Comparison of ENCODE assay signal across 31 cellular contexts in the genomic region with DNA sequence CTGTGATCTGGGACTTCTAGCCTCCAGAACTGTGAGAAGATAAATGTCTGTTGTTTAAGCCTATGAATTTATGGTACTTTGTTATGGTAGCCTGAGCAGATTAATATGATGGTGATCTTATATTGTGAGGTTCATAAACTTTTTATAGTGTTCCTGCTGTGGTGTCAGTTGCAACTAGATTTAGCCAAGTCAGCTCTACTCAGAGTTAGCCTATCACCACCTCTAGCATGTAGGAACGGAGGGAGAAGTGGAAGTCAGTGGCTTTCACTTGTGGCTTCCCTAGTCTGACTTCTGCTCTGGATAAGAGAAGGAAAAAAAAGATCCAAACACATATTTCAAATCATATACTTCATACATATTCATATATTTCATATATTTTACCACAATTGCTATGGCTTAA. TPM values are rescaled to one million over a fixed set of nuclear protein-coding genes. Genes with fewer than 3 reads are reported as not detected.
DNase-seq lines count a peak whose midpoint lies in the region; ATAC-seq and TF ChIP-seq lines count a peak whose summit lies in the region.
"Had no signal": no experiment of that assay in that cellular context is flagged by ENCODE, and none has a peak within 500 bp of the region (broad histone marks: within the 10 kb centered on the region; RNA-seq: fewer than 3 reads in every experiment).

No MANE protein-coding gene starts in this region.

- no peaks in the 10 kb centered on the region for H4K20me1 ChIP-seq in PC-3 (ENCODE audit: low read length)

- no peaks in the 10 kb centered on the region for H3K27me3 Mint-ChIP-seq in activated CD4-positive, alpha-beta T cell treated with anti-CD3 and anti-CD28 coated beads, Interleukin-2, amount 10 ng/mL, durations not matched to agents 24 days and 14 days
- no peaks in the 10 kb centered on the region for H3K27me3 Mint-ChIP-seq in activated CD8-positive, alpha-beta T cell treated with anti-CD3 and anti-CD28 coated beads for 36 hours
- H3K27me3 Mint-ChIP-seq: stimulated activated naive B cell treated with anti-CD40 and anti-IgM and Interleukin-4, amounts not matched to agents 10 μg/mL and 1 μg/mL and 100 μg/mL, for 72 hours had no signal

- H3K79me2 ChIP-seq in PC-3 (ENCODE audit: low read length), result peaks cover 47% of the 10 kb centered on the region

- no peak overlapping the region for H3K9ac ChIP-seq in PC-3 (ENCODE audit: low read length)
- H3K9ac ChIP-seq: GM23248 had no signal

- no peaks in the 10 kb centered on the region for H3K9me3 ChIP-seq in PC-3 (ENCODE audit: low read length)
- H3K9me3 ChIP-seq: BE2C, body of pancreas, heart left ventricle, psoas muscle, SJSA1, testis had no signal

- BruUV-seq in PC-3 (replicated peaks; lab: Mats Ljungman, UMichigan), result no TSS peak

- no peaks in the 10 kb centered on the region for H3K27me3 ChIP-seq in PC-3 (ENCODE audit: low read length)
- H3K27me3 ChIP-seq: BE2C, body of pancreas, heart left ventricle, SJSA1, testis had no signal

- no peak overlapping the region for H3K4me3 Mint-ChIP-seq in activated CD4-positive, alpha-beta T cell treated with anti-CD3 and anti-CD28 coated beads, Interleukin-2, amount 10 ng/mL, durations not matched to agents 24 days and 14 days
- H3K4me3 Mint-ChIP-seq in activated CD8-positive, alpha-beta T cell treated with anti-CD3 and anti-CD28 coated beads for 36 hours, result no peak overlapping the region
- H3K4me3 Mint-ChIP-seq: stimulated activated naive B cell treated with anti-CD40 and anti-IgM and Interleukin-4, amounts not matched to agents 10 μg/mL and 1 μg/mL and 100 μg/mL, for 72 hours; T-helper 1 cell treated with Interleukin-12 subunit alpha and Interleukin-12 subunit beta and Interleukin-4 antibody, amounts not matched to agents 30 μg/mL and 1 μg/mL, for 36 hours; WTC11 had no signal

- peaks cover 1% of the 10 kb centered on the region for H3K4me1 ChIP-seq in PC-3 (ENCODE audit: insufficient read depth, low read length)
- H3K4me1 ChIP-seq: BE2C, psoas muscle, testis had no signal

- peaks cover 37% of the 10 kb centered on the region for H3K4me1 Mint-ChIP-seq in activated CD4-positive, alpha-beta T cell treated with anti-CD3 and anti-CD28 coated beads, Interleukin-2, amount 10 ng/mL, durations not matched to agents 24 days and 14 days
- peaks cover 35% of the 10 kb centered on the region for H3K4me1 Mint-ChIP-seq in activated CD8-positive, alpha-beta T cell treated with anti-CD3 and anti-CD28 coated beads for 36 hours (ENCODE audit: low read depth)

- DNase-seq in activated CD4-positive, alpha-beta T cell treated with anti-CD3 and anti-CD28 coated beads, Interleukin-2, amount 10 ng/mL, durations not matched to agents 24 days and 14 days, result no peak
- no peak for DNase-seq in activated CD4-positive, alpha-beta T cell treated with anti-CD3 and anti-CD28 coated beads for 4 hours
- DNase-seq in PC-3 (no peak), left colon (no peak), HCEC 1CT (no peak), HuH-7.5 (ENCODE audit: low spot score) (no peak), AG08395 (ENCODE audit: low spot score) (no peak)
- DNase-seq in activated CD8-positive, alpha-beta T cell treated with anti-CD3 and anti-CD28 coated beads for 36 hours, result no peak
- DNase-seq: 8988T; activated CD4-positive, alpha-beta T cell treated with anti-CD3 and anti-CD28 coated beads, Interleukin-2, amount 50 U/mL, for 48 hours; activated gamma-delta T cell; BE2C; COR-L47; DMS79 treated with DMSO at 0.1 percent for 48 hours; GM23248; heart left ventricle; NCI-H1092 treated with DMSO at 0.1 percent for 48 hours; NCI-H2029 treated with DMSO at 0.1 percent for 48 hours; NCI-H345; NCI-H774; PC-9; psoas muscle; small intestine; stimulated activated CD4-positive, alpha-beta T cell treated with anti-CD3 and anti-CD28 coated beads, Interleukin-2, amount 100 ng/mL, for 24 hours; stimulated activated naive B cell treated with anti-CD40 and anti-IgM and Interleukin-4, amounts not matched to agents 10 μg/mL and 1 μg/mL and 100 μg/mL, for 72 hours; testis had no signal

- H3K4me2 ChIP-seq in PC-3 (ENCODE audit: low read length), result no peak overlapping the region
- H3K4me2 ChIP-seq: PC-9 had no signal

- H3K27ac Mint-ChIP-seq in activated CD4-positive, alpha-beta T cell treated with anti-CD3 and anti-CD28 coated beads, Interleukin-2, amount 10 ng/mL, durations not matched to agents 24 days and 14 days, result peak overlapping the region; percentile 7
- H3K27ac Mint-ChIP-seq in activated CD8-positive, alpha-beta T cell treated with anti-CD3 and anti-CD28 coated beads for 36 hours, result no peak overlapping the region
- H3K27ac Mint-ChIP-seq: stimulated activated naive B cell treated with anti-CD40 and anti-IgM and Interleukin-4, amounts not matched to agents 10 μg/mL and 1 μg/mL and 100 μg/mL, for 72 hours; T-helper 1 cell treated with Interleukin-12 subunit alpha and Interleukin-12 subunit beta and Interleukin-4 antibody, amounts not matched to agents 30 μg/mL and 1 μg/mL, for 36 hours; WTC11 had no signal

- POLR2A ChIA-PET in PC-3 (lab: Charles Lee; ENCODE audit: unreplicated experiment), result no interaction called here
- POLR2A ChIA-PET in activated CD8-positive, alpha-beta T cell treated with anti-CD3 and anti-CD28 coated beads for 36 hours (lab: Charles Lee), result no interaction called here

- ATAC-seq in PC-3 (peak; percentile 29), left colon (peak; percentile 82)
- no peak for ATAC-seq in activated CD8-positive, alpha-beta T cell treated with anti-CD3 and anti-CD28 coated beads for 36 hours
- ATAC-seq: body of pancreas; psoas muscle; stimulated activated naive B cell treated with anti-CD40 and anti-IgM and Interleukin-4, amounts not matched to agents 10 μg/mL and 1 μg/mL and 100 μg/mL, for 72 hours; WTC11 had no signal

- no peaks in the 10 kb centered on the region for H3K9me2 ChIP-seq in PC-3 (replicated peaks; ENCODE audit: low read length)

- no peaks in the 10 kb centered on the region for H3F3A ChIP-seq in PC-3 (ENCODE audit: low read length, unreplicated experiment)

- H3K27ac ChIP-seq in PC-3 (ENCODE audit: low read length), result no peak overlapping the region
- H3K27ac ChIP-seq: body of pancreas, epithelial cell of prostate, GM23248, heart left ventricle, PC-9, psoas muscle, SJSA1, testis had no signal

- H2AFZ ChIP-seq in PC-3 (ENCODE audit: low read length), result no peak overlapping the region
- H2AFZ ChIP-seq: GM23248, PC-9 had no signal

- H3K36me3 Mint-ChIP-seq in activated CD4-positive, alpha-beta T cell treated with anti-CD3 and anti-CD28 coated beads, Interleukin-2, amount 10 ng/mL, durations not matched to agents 24 days and 14 days (ENCODE audit: low read depth), result peaks cover 43% of the 10 kb centered on the region
- peaks cover 24% of the 10 kb centered on the region for H3K36me3 Mint-ChIP-seq in activated CD8-positive, alpha-beta T cell treated with anti-CD3 and anti-CD28 coated beads for 36 hours (ENCODE audit: low read depth)

- no peak overlapping the region for H3K4me3 ChIP-seq in PC-3 (ENCODE audit: low read length)
- H3K4me3 ChIP-seq: body of pancreas, GM23248, heart left ventricle, PC-9, psoas muscle, SJSA1, testis had no signal

- CTCF ChIA-PET in PC-3 (lab: Charles Lee), result no interaction called here
- CTCF ChIA-PET in activated CD8-positive, alpha-beta T cell treated with anti-CD3 and anti-CD28 coated beads for 36 hours (lab: Charles Lee), result no interaction called here

- H3K9me3 Mint-ChIP-seq in activated CD4-positive, alpha-beta T cell treated with anti-CD3 and anti-CD28 coated beads, Interleukin-2, amount 10 ng/mL, durations not matched to agents 24 days and 14 days, result no peaks in the 10 kb centered on the region
- H3K9me3 Mint-ChIP-seq in activated CD8-positive, alpha-beta T cell treated with anti-CD3 and anti-CD28 coated beads for 36 hours, result no peaks in the 10 kb centered on the region
- H3K9me3 Mint-ChIP-seq: stimulated activated naive B cell treated with anti-CD40 and anti-IgM and Interleukin-4, amounts not matched to agents 10 μg/mL and 1 μg/mL and 100 μg/mL, for 72 hours; T-helper 1 cell treated with Interleukin-12 subunit alpha and Interleukin-12 subunit beta and Interleukin-4 antibody, amounts not matched to agents 30 μg/mL and 1 μg/mL, for 36 hours; WTC11 had no signal

- TF ChIP-seq CTCF in PC-3 (conservative IDR thresholded peaks at IDR 0.05; ENCODE audit: low read depth, low read length), result no peak
- no peak for TF ChIP-seq CTCF in activated CD8-positive, alpha-beta T cell treated with anti-CD3 and anti-CD28 coated beads for 36 hours (IDR thresholded peaks at IDR 0.05)

- H3K36me3 ChIP-seq in PC-3 (ENCODE audit: low read depth, low read length), result peaks cover 5% of the 10 kb centered on the region; the same call in 1 of the 2 replicates

- intact Hi-C loops in activated CD4-positive, alpha-beta T cell treated with anti-CD3 and anti-CD28 coated beads, Interleukin-2, amount 10 ng/mL, durations not matched to agents 24 days and 14 days (cut with micrococcal nuclease), result loop anchor here (10.0 kb wide), 1 partner anchor 656 kb away; the partner anchor contains the start of gene GCNT4
- intact Hi-C loops in PC-3 (cut with micrococcal nuclease), result no loop called here
- intact Hi-C loops in left colon (cut with DNase I, micrococcal nuclease), result no loop called here
- intact Hi-C loops in activated CD8-positive, alpha-beta T cell treated with anti-CD3 and anti-CD28 coated beads for 36 hours (cut with micrococcal nuclease), result no loop called here

RNA-seq across cellular contexts. Expression of gene POC5, which starts 6.6 kb away (rescaled TPM):
- 20.8 and 21.3 TPM in 2 replicates for total RNA-seq in activated CD4-positive, alpha-beta T cell treated with anti-CD3 and anti-CD28 coated beads, Interleukin-2, amount 10 ng/mL, durations not matched to agents 24 days and 14 days
- 8.1 and 9.7 TPM in 2 replicates for total RNA-seq in PC-3 (2014; rRNA removed)
- total RNA-seq in left colon, result 1 to 10 TPM; 4.4 to 7.8 TPM
- total RNA-seq in activated CD8-positive, alpha-beta T cell treated with anti-CD3 and anti-CD28 coated beads for 36 hours, result 10 to 100 TPM; 14.5 to 15.7 TPM
